ENCODE assay signal across 8 cellular contexts in the genomic region with DNA sequence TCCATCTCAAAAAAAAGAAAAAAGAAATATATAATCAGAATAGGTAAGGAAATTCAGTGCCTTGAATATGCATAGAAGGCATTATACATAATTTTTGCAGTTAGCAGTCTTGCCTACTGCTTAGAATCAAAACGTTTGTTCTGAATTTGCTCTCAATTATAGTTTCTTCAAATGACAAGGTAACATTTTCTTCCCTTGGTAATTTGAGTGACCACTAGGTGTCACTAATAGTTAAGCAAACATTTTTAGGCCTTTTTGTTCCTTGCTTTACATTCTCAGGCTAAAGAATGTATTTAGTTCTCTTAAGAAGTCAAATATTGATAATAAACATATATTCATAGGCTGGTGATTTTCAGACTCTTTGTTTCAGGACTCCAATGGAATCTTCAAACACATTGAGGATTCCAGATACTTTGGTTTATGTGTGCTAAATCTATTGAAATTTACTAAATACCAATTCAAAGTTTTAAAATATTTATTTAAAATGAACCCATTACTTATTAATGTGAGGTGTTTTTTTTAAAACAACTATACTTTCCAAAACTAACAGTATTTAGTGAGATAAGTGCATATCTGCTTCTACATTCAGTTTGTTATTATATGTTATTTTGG. TPM values are rescaled to one million over a fixed set of nuclear protein-coding genes. Genes with fewer than 3 reads are reported as not detected.
DNase-seq lines count a peak whose midpoint lies in the region; ATAC-seq and TF ChIP-seq lines count a peak whose summit lies in the region.

No MANE protein-coding gene starts in this region.

- peaks cover 44% of the 10 kb centered on the region for H3K36me3 ChIP-seq in lower lobe of right lung

- no peaks in the 10 kb centered on the region for H3K27me3 ChIP-seq in lower lobe of right lung (ENCODE audit: low read depth)

- no peaks in the 10 kb centered on the region for H3K9me3 Mint-ChIP-seq in MCF 10A (ENCODE audit: unreplicated experiment)

- TF ChIP-seq CTCF in GM10266 (IDR thresholded peaks at IDR 0.05; ENCODE audit: control insufficient read depth, insufficient read depth, low read depth, missing control alignments): peak; percentile 51
- TF ChIP-seq CTCF in MCF 10A (IDR thresholded peaks at IDR 0.05; ENCODE audit: unreplicated experiment): peak; percentile 54
- TF ChIP-seq CTCF in lower lobe of right lung (IDR thresholded peaks at IDR 0.05): peak; percentile 75

- H3K4me3 ChIP-seq in lower lobe of right lung: no peak overlapping the region

- no peaks in the 10 kb centered on the region for H3K4me1 ChIP-seq in lower lobe of right lung

- BruUV-seq in MCF 10A (replicated peaks; lab: Mats Ljungman, UMichigan): no TSS peak

- peaks cover 41% of the 10 kb centered on the region for H3K36me3 Mint-ChIP-seq in MCF 10A (ENCODE audit: insufficient read depth, unreplicated experiment)

- POLR2A ChIA-PET in MCF 10A (lab: Yijun Ruan, JAX): interaction anchor here (0.6 to 1.3 kb wide), 3 partner anchors 83 to 300 kb away, joined by 3 to 4 read pairs (median 4); no protein-coding TSS in a partner anchor

- DNase-seq in A172 (ENCODE audit: low spot score) (peak; percentile 50), GM10266 (ENCODE audit: extremely low spot score) (peak; percentile 16), NCI-H2171 (lab: John Stamatoyannopoulos, UW) (peak; percentile 50), MCF 10A (ENCODE audit: unreplicated experiment) (peak; percentile 63), lower lobe of right lung (no peak)

- no peaks in the 10 kb centered on the region for H3K4me1 Mint-ChIP-seq in MCF 10A (ENCODE audit: insufficient read depth, unreplicated experiment)

- intact Hi-C loops in MCF 10A (cut with micrococcal nuclease) (loop anchor here (1.0 to 5.0 kb wide), 2 partner anchors 105 to 153 kb away; no protein-coding TSS in a partner anchor), lower lobe of right lung (cut with DNase I) (loop anchor here (5.0 kb wide), 1 partner anchor 102 kb away; no protein-coding TSS in a partner anchor)

- CTCF ChIA-PET in MCF 10A (lab: Yijun Ruan, JAX): interaction anchor here (0.6 to 12.7 kb wide), 22 partner anchors 8 to 369 kb away, joined by 3 to 232 read pairs (median 3); no protein-coding TSS in a partner anchor

- no peaks in the 10 kb centered on the region for H3K27me3 Mint-ChIP-seq in MCF 10A (ENCODE audit: insufficient read depth, unreplicated experiment)

- no peaks in the 10 kb centered on the region for H3K9me3 ChIP-seq in lower lobe of right lung

- no peak overlapping the region for H3K4me3 Mint-ChIP-seq in MCF 10A (ENCODE audit: unreplicated experiment)

- ATAC-seq in lower lobe of right lung: no peak
- ATAC-seq in GM18511 (IDR thresholded peaks at IDR 0.05; ENCODE audit: unreplicated experiment): no peak
- no peak for ATAC-seq in GM18861 (IDR thresholded peaks at IDR 0.05; ENCODE audit: unreplicated experiment)
- ATAC-seq in GM18907 (IDR thresholded peaks at IDR 0.05; ENCODE audit: unreplicated experiment): no peak

- no peak overlapping the region for H3K27ac ChIP-seq in lower lobe of right lung

- H3K27ac Mint-ChIP-seq in MCF 10A (ENCODE audit: low read depth, unreplicated experiment): no peak overlapping the region

RNA-seq across cellular contexts. Expression of a gene that starts 55.0 kb away (rescaled TPM):
- total RNA-seq in A172 (2014; rRNA removed; shearing (Covaris generic)): 13.6 and 13.8 TPM in 2 replicates
- total RNA-seq in MCF 10A (2022) (2.2 and 3.6 TPM in 2 replicates), lower lobe of right lung (0.71 TPM)
